8 cellular contexts compared by ENCODE assay signal in the genomic region with DNA sequence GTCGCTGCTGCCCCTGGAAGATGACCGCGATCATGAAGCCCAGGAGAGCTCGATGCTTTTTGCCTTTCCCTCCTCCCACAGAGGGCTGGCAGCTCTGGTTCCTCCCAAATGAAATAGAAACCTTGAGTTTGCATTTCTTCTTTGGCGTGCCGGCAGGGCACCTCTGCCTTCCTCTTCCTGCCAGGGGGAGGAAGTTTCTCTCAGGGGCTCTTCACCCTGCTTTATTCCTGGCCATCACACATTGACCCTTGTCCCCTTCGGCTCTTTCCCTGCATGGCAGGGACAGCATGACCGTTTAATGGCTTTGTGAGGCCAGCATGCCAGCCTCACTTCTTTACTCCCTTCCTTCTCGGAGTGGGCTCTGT. TPM values are rescaled to one million over a fixed set of nuclear protein-coding genes. Genes with fewer than 3 reads are reported as not detected.
DNase-seq lines count a peak whose midpoint lies in the region; ATAC-seq and TF ChIP-seq lines count a peak whose summit lies in the region.

No MANE protein-coding gene starts in this region.

- ATAC-seq in GM21717 (IDR thresholded peaks at IDR 0.05; ENCODE audit: unreplicated experiment): no peak

- peaks cover 96% of the 10 kb centered on the region for H3K4me1 Mint-ChIP-seq in Calu3 (ENCODE audit: low read depth, unreplicated experiment)
- peaks cover 49% of the 10 kb centered on the region for H3K4me1 Mint-ChIP-seq in progenitor cell of endocrine pancreas (ENCODE audit: low read depth)

- TF ChIP-seq CTCF in Calu3 (IDR thresholded peaks at IDR 0.05; ENCODE audit: unreplicated experiment) (no peak), PC-9 (conservative IDR thresholded peaks at IDR 0.05) (no peak), progenitor cell of endocrine pancreas (IDR thresholded peaks at IDR 0.05; ENCODE audit: unreplicated experiment) (no peak)

- no peaks in the 10 kb centered on the region for H3K27me3 ChIP-seq in PC-9 (ENCODE audit: insufficient read depth, low read depth)

- no peaks in the 10 kb centered on the region for H3K9me3 Mint-ChIP-seq in Calu3 (ENCODE audit: low read depth, unreplicated experiment)
- no peaks in the 10 kb centered on the region for H3K9me3 Mint-ChIP-seq in progenitor cell of endocrine pancreas (ENCODE audit: low read depth)

- H3K9me2 ChIP-seq in PC-9 (ENCODE audit: insufficient read depth): no peaks in the 10 kb centered on the region

- peaks cover 48% of the 10 kb centered on the region for H3K4me1 ChIP-seq in PC-9 (replicated peaks; ENCODE audit: insufficient read depth)

- H3K36me3 Mint-ChIP-seq in Calu3 (ENCODE audit: insufficient read depth, unreplicated experiment) (peaks cover 100% of the 10 kb centered on the region), progenitor cell of endocrine pancreas (ENCODE audit: insufficient read depth) (peaks cover 9% of the 10 kb centered on the region)

- intact Hi-C loops in Calu3 (cut with micrococcal nuclease; ENCODE audit: unreplicated experiment) (no loop called here), PC-9 (cut with micrococcal nuclease; ENCODE audit: unreplicated experiment) (no loop called here)

- H3K27ac ChIP-seq in PC-9: peak overlapping the region; percentile 100

- peaks cover 98% of the 10 kb centered on the region for H3K79me2 ChIP-seq in PC-9 (ENCODE audit: low read depth)

- DNase-seq in Calu3 (no peak), PC-9 (no peak), germinal center (ENCODE audit: low spot score) (peak; percentile 65), progenitor cell of endocrine pancreas (ENCODE audit: low spot score, unreplicated experiment) (no peak), KG1 (lab: John Stamatoyannopoulos, UW) (no peak), foreskin melanocyte (no peak), NCI-H1436 (lab: John Stamatoyannopoulos, UW) (no peak)

- peaks cover 81% of the 10 kb centered on the region for H3F3A ChIP-seq in PC-9 (ENCODE audit: insufficient read depth, low read depth)

- H3K4me3 Mint-ChIP-seq in Calu3 (ENCODE audit: low read depth, unreplicated experiment): peak overlapping the region; percentile 51
- no peak overlapping the region for H3K4me3 Mint-ChIP-seq in progenitor cell of endocrine pancreas (ENCODE audit: low read depth)

- H3K36me3 ChIP-seq in PC-9 (ENCODE audit: low read depth): peaks cover 39% of the 10 kb centered on the region

- H2AFZ ChIP-seq in PC-9: no peak overlapping the region

- BruUV-seq in Calu3 (replicated peaks; lab: Mats Ljungman, UMichigan) (no TSS peak), PC-9 (replicated peaks; lab: Mats Ljungman, UMichigan) (no TSS peak)

- H3K4me2 ChIP-seq in PC-9: no peak overlapping the region

- H3K9me3 ChIP-seq in PC-9 (ENCODE audit: insufficient read depth, low read depth): no peaks in the 10 kb centered on the region

- peaks cover 25% of the 10 kb centered on the region for H4K20me1 ChIP-seq in PC-9 (ENCODE audit: insufficient read depth)

- H3K27ac Mint-ChIP-seq in Calu3 (ENCODE audit: unreplicated experiment) (peak overlapping the region; percentile 100), progenitor cell of endocrine pancreas (peak overlapping the region; percentile 99)

- H3K4me3 ChIP-seq in PC-9: no peak overlapping the region

- CTCF ChIA-PET in Calu3 (lab: Charles Lee): interaction anchor here (0.5 to 4.5 kb wide), 2 partner anchors 36 to 61 kb away, joined by 3 to 19 read pairs; no protein-coding TSS in a partner anchor
- CTCF ChIA-PET in PC-9 (lab: Charles Lee): no interaction called here

- no peaks in the 10 kb centered on the region for H3K27me3 Mint-ChIP-seq in Calu3 (ENCODE audit: unreplicated experiment)
- no peaks in the 10 kb centered on the region for H3K27me3 Mint-ChIP-seq in progenitor cell of endocrine pancreas

- POLR2A ChIA-PET in PC-9 (lab: Charles Lee; ENCODE audit: unreplicated experiment): no interaction called here

RNA-seq across cellular contexts. Expression of a gene that starts 47.9 kb away (rescaled TPM):
- total RNA-seq in Calu3 (2022) (1,462 and 1,577 TPM in 2 replicates), PC-9 (2021) (1,066 and 1,233 TPM in 2 replicates), progenitor cell of endocrine pancreas (639 and 657 TPM in 2 replicates)

RNA-seq across cellular contexts. Expression of a gene that starts 49.0 kb away (rescaled TPM):
- total RNA-seq in Calu3 (2022): 14.5 and 14.7 TPM in 2 replicates
- 38.4 and 43.9 TPM in 2 replicates for total RNA-seq in PC-9 (2021)
- total RNA-seq in progenitor cell of endocrine pancreas: 4.1 and 5.0 TPM in 2 replicates
